30 cellular contexts compared by ENCODE assay signal in genomic region chr6:73062121-73062520, GRCh38.
"Had no signal": no experiment of that assay in that cellular context is flagged by ENCODE, and none has a peak within 500 bp of the region (broad histone marks: within the 10 kb centered on the region; RNA-seq: fewer than 3 reads in every experiment).

No MANE protein-coding gene starts in this region.

- H3K36me3 ChIP-seq: ovary, prostate gland, uterus had no signal

- H3K4me1 Mint-ChIP-seq: activated CD8-positive, alpha-beta memory T cell treated with anti-CD3 and anti-CD28 coated beads, Interleukin-2, amount 10 ng/mL, durations not matched to agents 7 days and 5 days; activated naive CD4-positive, alpha-beta T cell treated with anti-CD3 and anti-CD28 coated beads, Interleukin-2, amount 50 U/mL, for 24 hours; activated naive CD8-positive, alpha-beta T cell treated with anti-CD3 and anti-CD28 coated beads, Interleukin-2, amount 50 U/mL, for 24 hours; naive thymus-derived CD4-positive, alpha-beta T cell; stimulated activated naive CD8-positive, alpha-beta T cell treated with anti-CD3 and anti-CD28 coated beads, Interleukin-15, amount 100 ng/mL, for 72 hours had no signal

- ATAC-seq: activated CD8-positive, alpha-beta memory T cell treated with anti-CD3 and anti-CD28 coated beads, Interleukin-2, amount 10 ng/mL, durations not matched to agents 7 days and 5 days; activated CD8-positive, alpha-beta T cell treated with anti-CD3 and anti-CD28 coated beads, Interleukin-2, amount 10 ng/mL, durations not matched to agents 7 days and 5 days; activated naive CD8-positive, alpha-beta T cell treated with anti-CD3 and anti-CD28 coated beads, Interleukin-2, amount 50 U/mL, for 24 hours; body of pancreas; left cardiac atrium; left ventricle myocardium superior; naive thymus-derived CD4-positive, alpha-beta T cell; sciatic nerve; stimulated activated memory B cell treated with anti-CD40 and anti-IgM and Interleukin-4, amounts not matched to agents 10 μg/mL and 1 μg/mL and 100 μg/mL, for 72 hours; stimulated activated naive CD8-positive, alpha-beta T cell treated with anti-CD3 and anti-CD28 coated beads, Interleukin-15, amount 100 ng/mL, for 72 hours had no signal

- H3K27me3 Mint-ChIP-seq: activated CD8-positive, alpha-beta memory T cell treated with anti-CD3 and anti-CD28 coated beads, Interleukin-2, amount 10 ng/mL, durations not matched to agents 7 days and 5 days; activated naive CD4-positive, alpha-beta T cell treated with anti-CD3 and anti-CD28 coated beads, Interleukin-2, amount 50 U/mL, for 24 hours; activated naive CD8-positive, alpha-beta T cell treated with anti-CD3 and anti-CD28 coated beads, Interleukin-2, amount 50 U/mL, for 24 hours; naive thymus-derived CD4-positive, alpha-beta T cell; stimulated activated memory B cell treated with anti-CD40 and anti-IgM and Interleukin-4, amounts not matched to agents 10 μg/mL and 1 μg/mL and 100 μg/mL, for 72 hours; stimulated activated naive CD8-positive, alpha-beta T cell treated with anti-CD3 and anti-CD28 coated beads, Interleukin-15, amount 100 ng/mL, for 72 hours; type B pancreatic cell had no signal

- H3K4me3 Mint-ChIP-seq: activated CD8-positive, alpha-beta memory T cell treated with anti-CD3 and anti-CD28 coated beads, Interleukin-2, amount 10 ng/mL, durations not matched to agents 7 days and 5 days; activated CD8-positive, alpha-beta T cell treated with anti-CD3 and anti-CD28 coated beads, Interleukin-2, amount 10 ng/mL, durations not matched to agents 7 days and 5 days; activated naive CD4-positive, alpha-beta T cell treated with anti-CD3 and anti-CD28 coated beads, Interleukin-2, amount 50 U/mL, for 24 hours; activated naive CD8-positive, alpha-beta T cell treated with anti-CD3 and anti-CD28 coated beads, Interleukin-2, amount 50 U/mL, for 24 hours; naive thymus-derived CD4-positive, alpha-beta T cell; stimulated activated memory B cell treated with anti-CD40 and anti-IgM and Interleukin-4, amounts not matched to agents 10 μg/mL and 1 μg/mL and 100 μg/mL, for 72 hours; stimulated activated naive CD8-positive, alpha-beta T cell treated with anti-CD3 and anti-CD28 coated beads, Interleukin-15, amount 100 ng/mL, for 72 hours; type B pancreatic cell had no signal

- DNase-seq: activated CD4-positive, alpha-beta T cell treated with anti-CD3 and anti-CD28 coated beads for 1 hour; activated CD8-positive, alpha-beta memory T cell treated with anti-CD3 and anti-CD28 coated beads, Interleukin-2, amount 10 ng/mL, durations not matched to agents 7 days and 5 days; activated CD8-positive, alpha-beta T cell treated with anti-CD3 and anti-CD28 coated beads, Interleukin-2, amount 10 ng/mL, durations not matched to agents 7 days and 5 days; activated naive CD8-positive, alpha-beta T cell treated with anti-CD3 and anti-CD28 coated beads, Interleukin-2, amount 50 U/mL, for 24 hours; activated T-cell treated with anti-CD3 and anti-CD28 coated beads, Interleukin-2, amount 50 U/mL, for 48 hours; body of pancreas; dermis blood vessel endothelial cell; effector CD4-positive, alpha-beta T cell; head of caudate nucleus; hippocampal formation; left cardiac atrium; left ventricle myocardium superior; mammary epithelial cell; naive thymus-derived CD4-positive, alpha-beta T cell; ovary; retina; small intestine; stimulated activated CD4-positive, alpha-beta T cell treated with anti-CD3 and anti-CD28 coated beads, Interleukin-1b, Interleukin-23, amount 100 ng/mL, for 48 hours; stimulated activated CD4-positive, alpha-beta T cell treated with anti-CD3 and anti-CD28 coated beads, Interleukin-4, amount 100 ng/mL, for 4 hours; stimulated activated CD8-positive, alpha-beta memory T cell treated with anti-CD3 and anti-CD28 coated beads, Interleukin-4, amount 100 ng/mL, for 48 hours; stimulated activated naive CD8-positive, alpha-beta T cell treated with anti-CD3 and anti-CD28 coated beads, Interleukin-15, amount 100 ng/mL, for 72 hours; substantia nigra; uterus had no signal

- H3K4me1 ChIP-seq: body of pancreas, prostate gland, uterus had no signal

- H3K36me3 Mint-ChIP-seq: activated CD8-positive, alpha-beta memory T cell treated with anti-CD3 and anti-CD28 coated beads, Interleukin-2, amount 10 ng/mL, durations not matched to agents 7 days and 5 days; type B pancreatic cell had no signal

- H3K27me3 ChIP-seq: body of pancreas, ovary, uterus had no signal

- H3K4me3 ChIP-seq: body of pancreas, ovary, prostate gland, uterus had no signal

- H3K27ac ChIP-seq: body of pancreas, epithelial cell of prostate, ovary, prostate gland, uterus had no signal

- H3K27ac Mint-ChIP-seq: activated CD8-positive, alpha-beta memory T cell treated with anti-CD3 and anti-CD28 coated beads, Interleukin-2, amount 10 ng/mL, durations not matched to agents 7 days and 5 days; activated CD8-positive, alpha-beta T cell treated with anti-CD3 and anti-CD28 coated beads, Interleukin-2, amount 10 ng/mL, durations not matched to agents 7 days and 5 days; activated naive CD4-positive, alpha-beta T cell treated with anti-CD3 and anti-CD28 coated beads, Interleukin-2, amount 50 U/mL, for 24 hours; activated naive CD8-positive, alpha-beta T cell treated with anti-CD3 and anti-CD28 coated beads, Interleukin-2, amount 50 U/mL, for 24 hours; activated T-helper 2 cell treated with anti-CD3 and anti-CD28 coated beads, Interferon-gamma antibody, Interleukin-2, Interleukin-4, amounts not matched to agents 10 μg/mL and 5 μg/mL and 100 μg/mL, durations not matched to agents 14 hours and 24 hours and 36 hours; naive thymus-derived CD4-positive, alpha-beta T cell; stimulated activated memory B cell treated with anti-CD40 and anti-IgM and Interleukin-4, amounts not matched to agents 10 μg/mL and 1 μg/mL and 100 μg/mL, for 72 hours; stimulated activated naive CD8-positive, alpha-beta T cell treated with anti-CD3 and anti-CD28 coated beads, Interleukin-15, amount 100 ng/mL, for 72 hours; type B pancreatic cell had no signal

- H3K9me3 Mint-ChIP-seq: activated naive CD4-positive, alpha-beta T cell treated with anti-CD3 and anti-CD28 coated beads, Interleukin-2, amount 50 U/mL, for 24 hours; activated naive CD8-positive, alpha-beta T cell treated with anti-CD3 and anti-CD28 coated beads, Interleukin-2, amount 50 U/mL, for 24 hours; activated T-helper 2 cell treated with anti-CD3 and anti-CD28 coated beads, Interferon-gamma antibody, Interleukin-2, Interleukin-4, amounts not matched to agents 10 μg/mL and 5 μg/mL and 100 μg/mL, durations not matched to agents 14 hours and 24 hours and 36 hours; stimulated activated naive CD8-positive, alpha-beta T cell treated with anti-CD3 and anti-CD28 coated beads, Interleukin-15, amount 100 ng/mL, for 72 hours had no signal

- H3K9me3 ChIP-seq: body of pancreas, ovary, prostate gland, uterus had no signal
